In genomic region chr3:156358232-156358631, GRCh38 we compare ENCODE assay signal across 24 cellular contexts.
"Had no signal": no experiment of that assay in that cellular context is flagged by ENCODE, and none has a peak within 500 bp of the region (broad histone marks: within the 10 kb centered on the region; RNA-seq: fewer than 3 reads in every experiment).

No MANE protein-coding gene starts in this region.

- H3K36me3 ChIP-seq: WERI-Rb-1 had no signal

- FAIRE-seq: astrocyte, K562 had no signal

- H3K27ac ChIP-seq: WERI-Rb-1 had no signal

- H3K4me3 ChIP-seq: K562 had no signal

- DNase-seq: activated CD4-positive, alpha-beta T cell treated with anti-CD3 and anti-CD28 coated beads for 4 hours; activated CD8-positive, alpha-beta memory T cell treated with anti-CD3 and anti-CD28 coated beads, Interleukin-2, amount 10 ng/mL, durations not matched to agents 7 days and 5 days; activated effector memory CD4-positive, alpha-beta T cell treated with Interleukin-2 at 50 U/mL for 16 hours; activated naive CD4-positive, alpha-beta T cell; activated naive CD8-positive, alpha-beta T cell treated with anti-CD3 and anti-CD28 coated beads, Interleukin-2, amount 50 U/mL, for 24 hours; activated T-cell treated with anti-CD3 and anti-CD28 coated beads, Interleukin-2, amount 50 U/mL, for 24 hours; amygdala; Karpas-422; NCI-H1048; NCI-H1417 treated with DMSO at 0.1 percent for 48 hours; NCI-H1694; NCI-H2029; NCI-H2107; NCI-H2171 treated with DMSO at 0.1 percent for 48 hours; NCI-H226; NCI-H526; NCI-H774; NK-92 treated with Interleukin-12 subunit alpha and Interleukin-12 subunit beta, amount 100 ng/mL, for 24 hours; PC-3; SHP77 treated with DMSO at 0.1 percent for 48 hours; T-helper 1 cell; WERI-Rb-1 had no signal
